Comparison of ENCODE assay signal across 1 cellular context in the genomic region with DNA sequence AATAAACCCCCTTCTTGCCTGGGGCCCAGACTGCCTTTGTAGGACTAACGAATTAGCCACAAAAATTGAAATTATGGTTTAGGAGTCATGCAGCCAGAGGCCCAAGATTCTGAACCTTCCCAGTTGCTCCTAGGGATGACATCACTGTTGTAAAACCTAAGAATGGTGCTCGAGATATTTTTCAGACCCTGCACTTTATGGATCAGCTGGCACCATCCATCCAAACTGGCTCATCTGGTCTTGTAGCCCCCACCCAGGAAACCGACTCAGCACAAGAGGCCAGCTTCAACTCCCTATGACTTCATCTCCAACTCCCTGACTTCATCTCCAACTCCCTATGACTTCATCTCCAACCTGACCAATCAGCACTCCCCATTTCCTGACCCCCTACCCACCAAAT.
TF ChIP-seq lines count a peak whose summit lies in the region.

No MANE protein-coding gene starts in this region.

TF ChIP-seq in GM12878, 131 proteins besides CTCF, POLR2A, EP300 and RAD21:
- TF ChIP-seq HDAC2 (IDR thresholded peaks at IDR 0.05) (no peak), CREB1 (IDR thresholded peaks at IDR 0.05; ENCODE audit: low read depth) (0 out of 2 replicates have a peak, but pooled peaks have one; percentile 37)
